ENCODE assay signal across 17 cellular contexts in genomic region chr1:71296551-71296950, GRCh38.
"Had no signal": no experiment of that assay in that cellular context is flagged by ENCODE, and none has a peak within 500 bp of the region (broad histone marks: within the 10 kb centered on the region; RNA-seq: fewer than 3 reads in every experiment).

No MANE protein-coding gene starts in this region.

- H3K4me3 ChIP-seq: ascending aorta, lung, right atrium auricular region, smooth muscle cell, tibial nerve had no signal

- H3K27me3 ChIP-seq: ascending aorta, neutrophil, right atrium auricular region, tibial nerve had no signal

- H3K4me2 ChIP-seq: smooth muscle cell had no signal

- H3K36me3 ChIP-seq: ascending aorta, neutrophil, right atrium auricular region, tibial nerve had no signal

- H3K27ac ChIP-seq: ascending aorta, neutrophil, right atrium auricular region, tibial nerve, VCaP had no signal

- H3K9me3 ChIP-seq: ascending aorta, neutrophil, right atrium auricular region, tibial nerve had no signal

- DNase-seq: activated CD4-positive, alpha-beta T cell treated with anti-CD3 and anti-CD28 coated beads for 36 hours; activated CD8-positive, alpha-beta memory T cell treated with anti-CD3 and anti-CD28 coated beads, Interleukin-2, amount 50 U/mL, for 48 hours; activated CD8-positive, alpha-beta T cell treated with anti-CD3 and anti-CD28 coated beads, Interleukin-2, amount 10 ng/mL, durations not matched to agents 7 days and 5 days; activated naive CD8-positive, alpha-beta T cell treated with anti-CD3 and anti-CD28 coated beads, Interleukin-2, amount 10 ng/mL, durations not matched to agents 7 days and 5 days; caudate nucleus; cortex of kidney; effector CD8-positive, alpha-beta T cell; hypothalamus; left cardiac atrium; naive thymus-derived CD4-positive, alpha-beta T cell had no signal

- H3K4me1 ChIP-seq: ascending aorta, right atrium auricular region had no signal
